ENCODE assay signal across 8 cellular contexts in genomic region chrX:154515803-154516654, GRCh38. TPM values are rescaled to one million over a fixed set of nuclear protein-coding genes. Genes with fewer than 3 reads are reported as not detected.
A peak's percentile ranks its signal among the peaks of the same experiment; 100 is the strongest.
DNase-seq lines count a peak whose midpoint lies in the region; ATAC-seq and TF ChIP-seq lines count a peak whose summit lies in the region.

A gene with protein sequence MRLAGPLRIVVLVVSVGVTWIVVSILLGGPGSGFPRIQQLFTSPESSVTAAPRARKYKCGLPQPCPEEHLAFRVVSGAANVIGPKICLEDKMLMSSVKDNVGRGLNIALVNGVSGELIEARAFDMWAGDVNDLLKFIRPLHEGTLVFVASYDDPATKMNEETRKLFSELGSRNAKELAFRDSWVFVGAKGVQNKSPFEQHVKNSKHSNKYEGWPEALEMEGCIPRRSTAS (minus strand): TSS chrX:154516232. CDS start chrX:154515772, 460 bp downstream.

- H3K27ac ChIP-seq in tibial nerve: peak within 1 kb of the TSS; percentile 86 to 96 (median 89)

- no peaks in the 10 kb centered on the region for H3K9me3 ChIP-seq in tibial nerve

- ATAC-seq in HG02759 (IDR thresholded peaks at IDR 0.05; ENCODE audit: unreplicated experiment): peak; percentile 93

- TF ChIP-seq EP300 in tibial nerve (IDR thresholded peaks at IDR 0.05): peak in 1 of 2 donors; percentile 95

- 33% methylated on average over 50 of the region's 72 CpGs; no CpG with 5 or more reads in 1 of the 2 donors for WGBS in tibial nerve, 2 donors

- no peaks in the 10 kb centered on the region for H3K27me3 ChIP-seq in tibial nerve

- H3K36me3 ChIP-seq in tibial nerve: no peaks in the 10 kb centered on the region

- TF ChIP-seq CTCF in GM12875 (IDR thresholded peaks at IDR 0.05; ENCODE audit: borderline replicate concordance, insufficient read depth, low read depth, low read length): no peak
- peak in 1 of 5 experiments; percentile 11 for TF ChIP-seq CTCF in tibial nerve (IDR thresholded peaks at IDR 0.05)

- peak; percentile 70 for DNase-seq in NCI-H1417 treated with DMSO at 0.1 percent for 48 hours (lab: John Stamatoyannopoulos, UW)
- peak; percentile 85 for DNase-seq in SW480 (ENCODE audit: low spot score)
- peak; percentile 83 for DNase-seq in activated naive CD8-positive, alpha-beta T cell treated with anti-CD3 and anti-CD28 coated beads, Interleukin-2, amount 50 U/mL, for 16 hours (ENCODE audit: low read depth, low spot score)
- peak; percentile 96 for DNase-seq in cardiac septum (ENCODE audit: low spot score)
- peak; percentile 82 for DNase-seq in pons (ENCODE audit: low spot score)
- peak; percentile 77 to 87 for DNase-seq in tibial nerve (ENCODE audit: low spot score in 2 of 2)

- TF ChIP-seq POLR2A in tibial nerve (IDR thresholded peaks at IDR 0.05): peak; percentile 62 to 87

- intact Hi-C loops in cardiac septum (cut with DNase I): no loop called here

- peaks cover 0 to 21% (median 5%) of the 10 kb centered on the region in 4 donors for H3K4me1 ChIP-seq in tibial nerve

- H3K4me3 ChIP-seq in GM12875 (ENCODE audit: low read depth, low read length) (peak within 1 kb of the TSS; percentile 68), tibial nerve (peak within 1 kb of the TSS; percentile 55 to 81 (median 58))

RNA-seq across cellular contexts. Expression of the gene that starts here (rescaled TPM):
- total RNA-seq in cardiac septum (53.1 TPM), tibial nerve (10 to 100 TPM; 40.9 to 76.5 (median 55.7) TPM)

Comparison
In these comparisons a context has a peak if more than half of its experiments do, and no peak if none do; other contexts are left out.
1. Peak in every context shown above with its lines: DNase-seq, ATAC-seq, H3K4me3 ChIP-seq and H3K27ac ChIP-seq.